Comparison of ENCODE assay signal across 18 cellular contexts in the genomic region with DNA sequence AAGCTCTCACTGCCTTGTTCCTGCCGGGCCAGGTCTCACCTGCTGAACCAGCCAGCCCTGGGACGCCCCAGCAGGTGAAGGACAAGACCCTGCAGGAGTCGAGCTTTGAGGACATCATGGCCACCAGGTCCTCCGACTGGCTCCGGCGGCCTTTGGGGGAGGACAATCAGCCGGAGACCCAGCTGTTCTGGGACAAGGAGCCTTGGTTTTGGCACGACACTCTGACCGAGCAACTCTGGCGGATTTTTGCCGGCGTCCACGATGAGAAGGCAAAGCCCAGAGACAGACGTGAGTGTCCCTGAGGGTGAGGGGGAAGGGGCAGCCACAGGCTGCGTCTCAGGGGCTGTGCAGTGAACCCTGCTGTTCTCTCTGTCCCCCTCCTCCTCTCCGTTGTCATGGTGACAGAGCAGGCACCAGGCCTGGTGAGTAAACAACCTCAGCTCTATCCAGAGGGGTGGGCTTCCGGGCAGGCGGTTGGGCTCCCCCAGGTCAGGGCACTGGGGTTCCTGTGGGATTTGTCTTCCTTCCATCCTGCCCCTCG. TPM values are rescaled to one million over a fixed set of nuclear protein-coding genes. Genes with fewer than 3 reads are reported as not detected.
DNase-seq lines count a peak whose midpoint lies in the region; ATAC-seq, FAIRE-seq and TF ChIP-seq lines count a peak whose summit lies in the region.
"Had no signal": no experiment of that assay in that cellular context is flagged by ENCODE, and none has a peak within 500 bp of the region (broad histone marks: within the 10 kb centered on the region; RNA-seq: fewer than 3 reads in every experiment).

No MANE protein-coding gene starts in this region.

- TF ChIP-seq CTCF in HepG2 (CRISPR knock-in tag; IDR thresholded peaks at IDR 0.05) (no peak), right lobe of liver (IDR thresholded peaks at IDR 0.05) (no peak), type B pancreatic cell (conservative IDR thresholded peaks at IDR 0.05) (no peak)

- peaks cover 26% of the 10 kb centered on the region for H3K4me1 Mint-ChIP-seq in type B pancreatic cell (ENCODE audit: unreplicated experiment)
- H3K4me1 Mint-ChIP-seq in activated CD4-positive, alpha-beta T cell treated with anti-CD3 and anti-CD28 coated beads for 36 hours = no peaks in the 10 kb centered on the region
- H3K4me1 Mint-ChIP-seq: immature natural killer cell had no signal

- H3K36me3 ChIP-seq in HepG2 (replicated peaks in 1 of 2; ENCODE audit: control insufficient read depth in 1 of 2, insufficient read depth in 2 of 2, low read length in 2 of 2) (no peaks in the 10 kb centered on the region), right lobe of liver (no peaks in the 10 kb centered on the region), NT2/D1 (ENCODE audit: insufficient read depth, insufficient read length, low read length) (no peaks in the 10 kb centered on the region)
- H3K36me3 ChIP-seq: brain microvascular endothelial cell, suprapubic skin had no signal

- H3K27ac ChIP-seq in HepG2 (ENCODE audit: extremely low read length, insufficient read depth, low read length) (no peak overlapping the region), right lobe of liver (no peak overlapping the region)
- H3K27ac ChIP-seq: brain microvascular endothelial cell, HL-60, suprapubic skin had no signal

- FAIRE-seq in HepG2 (lab: Jason Lieb, UNC) = no peak
- FAIRE-seq: H54 had no signal

- TF ChIP-seq POLR2A in HepG2 (IDR thresholded peaks at IDR 0.05; ENCODE audit: insufficient read depth in 1 of 2, low read depth in 2 of 2, low read length in 2 of 2) = no peak
- TF ChIP-seq POLR2A in right lobe of liver (IDR thresholded peaks at IDR 0.05) = no peak

- no TSS peak for BruUV-seq in HepG2 (replicated peaks; lab: Mats Ljungman, UMichigan)

- H3K27me3 Mint-ChIP-seq in type B pancreatic cell = peaks cover 10% of the 10 kb centered on the region
- H3K27me3 Mint-ChIP-seq in activated CD4-positive, alpha-beta T cell treated with anti-CD3 and anti-CD28 coated beads for 36 hours = peaks cover 11% of the 10 kb centered on the region

- DNase-seq in HepG2 (ENCODE audit: low spot score) = no peak
- no peak for DNase-seq in right lobe of liver
- peak; percentile 46 for DNase-seq in NT2/D1 (ENCODE audit: low read depth, low spot score)
- DNase-seq in iPS-NIHi7 (ENCODE audit: extremely low spot score) = peak; percentile 71
- no peak for DNase-seq in type B pancreatic cell (ENCODE audit: extremely low spot score, unreplicated experiment)
- no peak for DNase-seq in activated CD4-positive, alpha-beta T cell treated with anti-CD3 and anti-CD28 coated beads for 36 hours
- DNase-seq: activated CD4-positive, CD25-positive, alpha-beta regulatory T cell; activated naive CD4-positive, alpha-beta T cell treated with anti-CD3 and anti-CD28 coated beads, Interleukin-2, amount 50 U/mL, for 16 hours; brain microvascular endothelial cell; effector CD4-positive, alpha-beta T cell; immature natural killer cell; PC-3; stimulated activated CD4-positive, alpha-beta T cell treated with anti-CD3 and anti-CD28 coated beads, Interleukin-15, amount 100 ng/mL, for 24 hours had no signal

- peak overlapping the region; percentile 31; the same call in 1 of the 2 replicates for H3K4me2 ChIP-seq in HepG2 (ENCODE audit: low read depth, low read length)

- H3K4me3 ChIP-seq in HepG2 (replicated peaks in 1 of 3; ENCODE audit: insufficient read depth in 1 of 3, low read depth in 2 of 3, low read length in 3 of 3) = peak overlapping the region in 1 of 3 experiments; percentile 31; a peak in 1 of 6 replicates
- no peak overlapping the region for H3K4me3 ChIP-seq in right lobe of liver
- peak overlapping the region; percentile 0 for H3K4me3 ChIP-seq in NT2/D1 (ENCODE audit: insufficient read length, low read depth)
- H3K4me3 ChIP-seq: suprapubic skin had no signal

- in situ Hi-C loops in HepG2 (cut with HindIII; ENCODE audit: extremely low pct_ligation_motif_present, low pct_unique_long_range_greater_than_20kb) = no loop called here

- TF ChIP-seq RAD21 in HepG2 (CRISPR knock-in tag; IDR thresholded peaks at IDR 0.05) = no peak

- intact Hi-C loops in HepG2 (cut with micrococcal nuclease; ENCODE audit: unreplicated experiment) (no loop called here), right lobe of liver (cut with DNase I) (no loop called here)
- intact Hi-C loops in activated CD4-positive, alpha-beta T cell treated with anti-CD3 and anti-CD28 coated beads for 36 hours (cut with DNase I, micrococcal nuclease) = no loop called here

- peaks cover 1 to 52% of the 10 kb centered on the region in 2 experiments; a peak in 4 of 5 replicates for H3K27me3 ChIP-seq in HepG2 (ENCODE audit: control insufficient read depth in 1 of 2, insufficient read depth in 2 of 2, low read length in 2 of 2)
- H3K27me3 ChIP-seq in right lobe of liver = no peaks in the 10 kb centered on the region
- H3K27me3 ChIP-seq in NT2/D1 (ENCODE audit: insufficient read depth, insufficient read length) = peaks cover 80% of the 10 kb centered on the region
- H3K27me3 ChIP-seq: suprapubic skin had no signal

- H3K79me2 ChIP-seq in HepG2 (ENCODE audit: insufficient read depth, low read length) = no peaks in the 10 kb centered on the region

- TF ChIP-seq EP300 in HepG2 (IDR thresholded peaks at IDR 0.05; ENCODE audit: low read depth in 2 of 2, low read length in 2 of 2) = no peak
- no peak for TF ChIP-seq EP300 in HepG2 (CRISPR knock-in tag; IDR thresholded peaks at IDR 0.05; ENCODE audit: borderline replicate concordance)

- POLR2A ChIA-PET in HepG2 (lab: Yijun Ruan, JAX) = no interaction called here
- POLR2A ChIA-PET in activated CD4-positive, alpha-beta T cell treated with anti-CD3 and anti-CD28 coated beads for 36 hours (lab: Charles Lee) = no interaction called here

- H2AFZ ChIP-seq in HepG2 (ENCODE audit: low read length) = no peak overlapping the region

- H3K9me3 Mint-ChIP-seq in type B pancreatic cell = no peaks in the 10 kb centered on the region
- H3K9me3 Mint-ChIP-seq in activated CD4-positive, alpha-beta T cell treated with anti-CD3 and anti-CD28 coated beads for 36 hours (ENCODE audit: low read depth) = no peaks in the 10 kb centered on the region
- H3K9me3 Mint-ChIP-seq: immature natural killer cell had no signal

- no CpG with 5 or more reads among the region's 19 CpGs for WGBS in HepG2 (ENCODE audit: low lambda C conversion rate)
- 33% methylated on average over 1 of the region's 19 CpGs for WGBS in right lobe of liver (ENCODE audit: insufficient coverage, low coverage, low lambda C conversion rate, missing lambda C conversion rate)

- no peaks in the 10 kb centered on the region for H4K20me1 ChIP-seq in HepG2 (ENCODE audit: insufficient read depth, low read length)

- peak overlapping the region; percentile 71 for H3K4me3 Mint-ChIP-seq in type B pancreatic cell
- H3K4me3 Mint-ChIP-seq in activated CD4-positive, alpha-beta T cell treated with anti-CD3 and anti-CD28 coated beads for 36 hours = no peak overlapping the region
- H3K4me3 Mint-ChIP-seq: immature natural killer cell had no signal

- ATAC-seq in HepG2 (peak; percentile 34), right lobe of liver (no peak), HG03159 (IDR thresholded peaks at IDR 0.05; ENCODE audit: unreplicated experiment) (no peak), HG02642 (IDR thresholded peaks at IDR 0.05; ENCODE audit: poor library complexity, unreplicated experiment) (no peak)
- ATAC-seq in activated CD4-positive, alpha-beta T cell treated with anti-CD3 and anti-CD28 coated beads for 36 hours = no peak
- ATAC-seq: PC-3 had no signal

- H3K9ac ChIP-seq in HepG2 (ENCODE audit: insufficient read depth, low read depth, low read length) (no peak overlapping the region), NT2/D1 (ENCODE audit: insufficient read length, low read depth) (peak overlapping the region; percentile 51)

- H3K4me1 ChIP-seq in HepG2 (ENCODE audit: insufficient read depth, low read length) (peaks cover 42% of the 10 kb centered on the region), right lobe of liver (peaks cover 0 to 13% (median 0%) of the 10 kb centered on the region in 4 donors), NT2/D1 (ENCODE audit: insufficient read depth, insufficient read length) (peaks cover 18% of the 10 kb centered on the region)

- H3K36me3 Mint-ChIP-seq in type B pancreatic cell = no peaks in the 10 kb centered on the region
- H3K36me3 Mint-ChIP-seq in activated CD4-positive, alpha-beta T cell treated with anti-CD3 and anti-CD28 coated beads for 36 hours (ENCODE audit: low read depth) = no peaks in the 10 kb centered on the region
- H3K36me3 Mint-ChIP-seq: immature natural killer cell had no signal

- peak overlapping the region; percentile 34 for H3K27ac Mint-ChIP-seq in type B pancreatic cell
- no peak overlapping the region for H3K27ac Mint-ChIP-seq in activated CD4-positive, alpha-beta T cell treated with anti-CD3 and anti-CD28 coated beads for 36 hours
- H3K27ac Mint-ChIP-seq: immature natural killer cell had no signal

- H3K9me3 ChIP-seq in HepG2 (ENCODE audit: low read length) (no peaks in the 10 kb centered on the region), right lobe of liver (no peaks in the 10 kb centered on the region), NT2/D1 (ENCODE audit: insufficient read depth, low read length) (no peaks in the 10 kb centered on the region)
- H3K9me3 ChIP-seq: suprapubic skin had no signal

- CTCF ChIA-PET in HepG2 (lab: Yijun Ruan, JAX; ENCODE audit: low intra/inter-chr PET ratio, low total read pairs) = no interaction called here
- CTCF ChIA-PET in activated CD4-positive, alpha-beta T cell treated with anti-CD3 and anti-CD28 coated beads for 36 hours (lab: Charles Lee) = interaction anchor here (1.4 kb wide), 1 partner anchor 25 kb away, joined by 3 read pairs; no protein-coding TSS in a partner anchor

RNA-seq across cellular contexts. Expression of a gene that starts 9.7 kb away (rescaled TPM):
- total RNA-seq in HepG2 (2016; rRNA removed; fragmentation: Illumina TruSeq; extraction: Trizol) (0.24 and 0.28 TPM in 2 replicates), right lobe of liver (1 to 10 TPM; 2.3 to 8.9 (median 4.6) TPM), type B pancreatic cell (ENCODE audit: low replicate concordance) (3.8 TPM in 2 replicates)
- total RNA-seq in HepG2 (2016; cell fraction: cytosol; rRNA removed; fragmentation: Illumina TruSeq; extraction: Trizol; ENCODE audit: low read depth) = not detected in 2 replicates
- total RNA-seq in HepG2 (2016; cell fraction: insoluble cytoplasmic fraction; rRNA removed; fragmentation: Illumina TruSeq; extraction: Trizol) = 0.06 TPM in 1 of 2 replicates, not detected in the other
- not detected in 2 replicates for total RNA-seq in HepG2 (2016; cell fraction: membrane; rRNA removed; fragmentation: Illumina TruSeq; extraction: Trizol)
- not detected in 2 replicates for total RNA-seq in HepG2 (2016; cell fraction: nucleus; rRNA removed; fragmentation: Illumina TruSeq; extraction: Trizol)
- 5.5 and 6.4 TPM in 2 replicates for polyA plus RNA-seq in HepG2 (2011; rRNA removed)
- polyA plus RNA-seq in HepG2 (2011; cell fraction: cytosol; rRNA removed) = 4.2 TPM in 2 replicates
- polyA plus RNA-seq in HepG2 (2011; cell fraction: nucleus; rRNA removed) = 18.3 and 20.1 TPM in 2 replicates
- polyA plus RNA-seq in HepG2 (2012) = 1.5 and 1.9 TPM in 2 replicates
- polyA plus RNA-seq in HepG2 (2016; cell fraction: cytosol; fragmentation: Illumina TruSeq; extraction: Trizol; ENCODE audit: low read depth) = 0.19 and 0.32 TPM in 2 replicates
- polyA plus RNA-seq in HepG2 (2016; cell fraction: insoluble cytoplasmic fraction; fragmentation: Illumina TruSeq; extraction: Trizol; ENCODE audit: low read depth) = not detected in 2 replicates
- not detected in 2 replicates for polyA plus RNA-seq in HepG2 (2016; cell fraction: membrane; fragmentation: Illumina TruSeq; extraction: Trizol; ENCODE audit: low read depth)
- polyA plus RNA-seq in HepG2 (2016; cell fraction: nucleus; fragmentation: Illumina TruSeq; extraction: Trizol; ENCODE audit: insufficient read depth, low read depth) = 1.00 TPM in 1 of 2 replicates, not detected in the other
- polyA minus RNA-seq in HepG2 (2011; rRNA and poly(A)+ RNA removed; ENCODE audit: low replicate concordance) = 4.2 and 4.9 TPM in 2 replicates
- 2.4 TPM in 1 of 2 replicates, not detected in the other for polyA minus RNA-seq in HepG2 (2011; cell fraction: cytosol; rRNA and poly(A)+ RNA removed)
- polyA minus RNA-seq in HepG2 (2011; cell fraction: nucleus; rRNA and poly(A)+ RNA removed) = 3.2 and 5.0 TPM in 2 replicates
- total RNA-seq in activated CD4-positive, alpha-beta T cell treated with anti-CD3 and anti-CD28 coated beads for 36 hours = 1 to 10 TPM; 2.6 to 3.5 TPM

RNA-seq across cellular contexts. Expression of a gene that starts 42.1 kb away (rescaled TPM):
- total RNA-seq in HepG2 (2016; rRNA removed; fragmentation: Illumina TruSeq; extraction: Trizol) (0.07 TPM in 1 of 2 replicates, not detected in the other), right lobe of liver (10 to 100 TPM in 2 of 6 experiments, 1 to 10 TPM in 4; 6.1 to 20.6 (median 9.3) TPM), type B pancreatic cell (ENCODE audit: low replicate concordance) (37.7 and 52.8 TPM in 2 replicates)
- not detected in 2 replicates for total RNA-seq in HepG2 (2016; cell fraction: cytosol; rRNA removed; fragmentation: Illumina TruSeq; extraction: Trizol; ENCODE audit: low read depth)
- total RNA-seq in HepG2 (2016; cell fraction: insoluble cytoplasmic fraction; rRNA removed; fragmentation: Illumina TruSeq; extraction: Trizol) = not detected in 2 replicates
- total RNA-seq in HepG2 (2016; cell fraction: membrane; rRNA removed; fragmentation: Illumina TruSeq; extraction: Trizol) = 0.14 and 0.15 TPM in 2 replicates
- total RNA-seq in HepG2 (2016; cell fraction: nucleus; rRNA removed; fragmentation: Illumina TruSeq; extraction: Trizol) = not detected in 2 replicates
- polyA plus RNA-seq in HepG2 (2011; rRNA removed) = 0.72 and 0.81 TPM in 2 replicates
- 0.21 and 0.25 TPM in 2 replicates for polyA plus RNA-seq in HepG2 (2011; cell fraction: cytosol; rRNA removed)
- polyA plus RNA-seq in HepG2 (2011; cell fraction: nucleus; rRNA removed) = 1.8 and 1.9 TPM in 2 replicates
- 0.67 and 0.75 TPM in 2 replicates for polyA plus RNA-seq in HepG2 (2012)
- polyA plus RNA-seq in HepG2 (2016; cell fraction: cytosol; fragmentation: Illumina TruSeq; extraction: Trizol; ENCODE audit: low read depth) = 0.19 and 0.40 TPM in 2 replicates
- polyA plus RNA-seq in HepG2 (2016; cell fraction: insoluble cytoplasmic fraction; fragmentation: Illumina TruSeq; extraction: Trizol; ENCODE audit: low read depth) = 0.13 TPM in 1 of 2 replicates, not detected in the other
- 0.23 and 0.82 TPM in 2 replicates for polyA plus RNA-seq in HepG2 (2016; cell fraction: membrane; fragmentation: Illumina TruSeq; extraction: Trizol; ENCODE audit: low read depth)
- 0.56 TPM in 1 of 2 replicates, not detected in the other for polyA plus RNA-seq in HepG2 (2016; cell fraction: nucleus; fragmentation: Illumina TruSeq; extraction: Trizol; ENCODE audit: insufficient read depth, low read depth)
- polyA minus RNA-seq in HepG2 (2011; rRNA and poly(A)+ RNA removed; ENCODE audit: low replicate concordance) = 1.3 and 12.9 TPM in 2 replicates
- 0.35 and 0.89 TPM in 2 replicates for polyA minus RNA-seq in HepG2 (2011; cell fraction: cytosol; rRNA and poly(A)+ RNA removed)
- 0.77 TPM in 1 of 2 replicates, not detected in the other for polyA minus RNA-seq in HepG2 (2011; cell fraction: nucleus; rRNA and poly(A)+ RNA removed)
- total RNA-seq in activated CD4-positive, alpha-beta T cell treated with anti-CD3 and anti-CD28 coated beads for 36 hours = 1 to 10 TPM; 4.7 to 6.3 TPM

RNA-seq across cellular contexts. Expression of a gene that starts 42.2 kb away (rescaled TPM):
- total RNA-seq in HepG2 (2016; rRNA removed; fragmentation: Illumina TruSeq; extraction: Trizol) (11.5 and 12.6 TPM in 2 replicates), right lobe of liver (1 to 10 TPM; 1.1 to 1.5 (median 1.3) TPM), type B pancreatic cell (ENCODE audit: low replicate concordance) (4.0 and 5.8 TPM in 2 replicates)
- total RNA-seq in HepG2 (2016; cell fraction: cytosol; rRNA removed; fragmentation: Illumina TruSeq; extraction: Trizol; ENCODE audit: low read depth) = 2.9 and 3.5 TPM in 2 replicates
- 10.1 and 13.6 TPM in 2 replicates for total RNA-seq in HepG2 (2016; cell fraction: insoluble cytoplasmic fraction; rRNA removed; fragmentation: Illumina TruSeq; extraction: Trizol)
- total RNA-seq in HepG2 (2016; cell fraction: membrane; rRNA removed; fragmentation: Illumina TruSeq; extraction: Trizol) = 7.1 and 7.2 TPM in 2 replicates
- 8.2 and 9.0 TPM in 2 replicates for total RNA-seq in HepG2 (2016; cell fraction: nucleus; rRNA removed; fragmentation: Illumina TruSeq; extraction: Trizol)
- polyA plus RNA-seq in HepG2 (2011; rRNA removed) = 7.1 and 7.8 TPM in 2 replicates
- 3.6 and 5.6 TPM in 2 replicates for polyA plus RNA-seq in HepG2 (2011; cell fraction: cytosol; rRNA removed)
- 5.3 and 7.8 TPM in 2 replicates for polyA plus RNA-seq in HepG2 (2011; cell fraction: nucleus; rRNA removed)
- 5.3 and 5.9 TPM in 2 replicates for polyA plus RNA-seq in HepG2 (2012)
- polyA plus RNA-seq in HepG2 (2016; cell fraction: cytosol; fragmentation: Illumina TruSeq; extraction: Trizol; ENCODE audit: low read depth) = 0.84 and 1.0 TPM in 2 replicates
- polyA plus RNA-seq in HepG2 (2016; cell fraction: insoluble cytoplasmic fraction; fragmentation: Illumina TruSeq; extraction: Trizol; ENCODE audit: low read depth) = 9.3 and 9.6 TPM in 2 replicates
- polyA plus RNA-seq in HepG2 (2016; cell fraction: membrane; fragmentation: Illumina TruSeq; extraction: Trizol; ENCODE audit: low read depth) = 2.7 and 2.9 TPM in 2 replicates
- polyA plus RNA-seq in HepG2 (2016; cell fraction: nucleus; fragmentation: Illumina TruSeq; extraction: Trizol; ENCODE audit: insufficient read depth, low read depth) = 14.6 and 16.9 TPM in 2 replicates
- polyA minus RNA-seq in HepG2 (2011; rRNA and poly(A)+ RNA removed; ENCODE audit: low replicate concordance) = 6.2 and 7.9 TPM in 2 replicates
- polyA minus RNA-seq in HepG2 (2011; cell fraction: cytosol; rRNA and poly(A)+ RNA removed) = 2.5 and 5.3 TPM in 2 replicates
- 5.7 and 10.9 TPM in 2 replicates for polyA minus RNA-seq in HepG2 (2011; cell fraction: nucleus; rRNA and poly(A)+ RNA removed)
- total RNA-seq in activated CD4-positive, alpha-beta T cell treated with anti-CD3 and anti-CD28 coated beads for 36 hours = 1 to 10 TPM; 4.3 to 4.8 TPM

Comparison
In these comparisons a context has a peak if more than half of its experiments do, and no peak if none do; other contexts are left out.
1. DNase-seq: peak in NT2/D1 (single experiment) and iPS-NIHi7 (single experiment); none in HepG2 (single experiment), right lobe of liver (0 of 3), type B pancreatic cell (single experiment) and activated CD4-positive, alpha-beta T cell treated with anti-CD3 and anti-CD28 coated beads for 36 hours (single experiment).